In the genomic region with DNA sequence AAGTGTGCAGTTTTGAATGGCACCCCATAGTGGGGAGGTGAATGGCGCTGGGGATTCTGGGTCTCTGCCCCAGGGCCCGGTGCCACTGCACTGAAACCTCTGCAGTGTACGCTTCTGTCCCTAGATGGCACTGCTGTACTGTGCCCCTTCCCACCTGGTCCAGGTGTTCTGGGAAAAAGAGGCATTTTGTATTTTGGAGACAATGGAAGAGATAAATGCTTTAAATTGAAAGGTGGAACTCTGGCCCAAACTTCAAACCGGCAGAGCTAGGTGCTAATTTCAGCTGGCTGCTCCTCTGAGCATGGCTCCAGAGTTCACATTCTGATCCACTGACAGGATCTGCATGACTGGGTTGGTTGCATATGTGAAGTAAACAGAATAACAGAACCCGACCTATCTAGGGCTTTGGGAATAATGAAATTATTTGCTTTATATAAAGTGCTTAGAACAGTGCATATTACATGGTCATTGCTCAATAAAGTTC, we compare ENCODE assay signal across 1 cellular context.
TF ChIP-seq lines count a peak whose summit lies in the region.

No MANE protein-coding gene starts in this region.

TF ChIP-seq in HCT116, 20 proteins besides CTCF, POLR2A, EP300 and RAD21 (continued from another document):
- TF ChIP-seq, protein P1, sequence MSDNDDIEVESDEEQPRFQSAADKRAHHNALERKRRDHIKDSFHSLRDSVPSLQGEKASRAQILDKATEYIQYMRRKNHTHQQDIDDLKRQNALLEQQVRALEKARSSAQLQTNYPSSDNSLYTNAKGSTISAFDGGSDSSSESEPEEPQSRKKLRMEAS (IDR thresholded peaks at IDR 0.05): no peak
- TF ChIP-seq, protein P2, sequence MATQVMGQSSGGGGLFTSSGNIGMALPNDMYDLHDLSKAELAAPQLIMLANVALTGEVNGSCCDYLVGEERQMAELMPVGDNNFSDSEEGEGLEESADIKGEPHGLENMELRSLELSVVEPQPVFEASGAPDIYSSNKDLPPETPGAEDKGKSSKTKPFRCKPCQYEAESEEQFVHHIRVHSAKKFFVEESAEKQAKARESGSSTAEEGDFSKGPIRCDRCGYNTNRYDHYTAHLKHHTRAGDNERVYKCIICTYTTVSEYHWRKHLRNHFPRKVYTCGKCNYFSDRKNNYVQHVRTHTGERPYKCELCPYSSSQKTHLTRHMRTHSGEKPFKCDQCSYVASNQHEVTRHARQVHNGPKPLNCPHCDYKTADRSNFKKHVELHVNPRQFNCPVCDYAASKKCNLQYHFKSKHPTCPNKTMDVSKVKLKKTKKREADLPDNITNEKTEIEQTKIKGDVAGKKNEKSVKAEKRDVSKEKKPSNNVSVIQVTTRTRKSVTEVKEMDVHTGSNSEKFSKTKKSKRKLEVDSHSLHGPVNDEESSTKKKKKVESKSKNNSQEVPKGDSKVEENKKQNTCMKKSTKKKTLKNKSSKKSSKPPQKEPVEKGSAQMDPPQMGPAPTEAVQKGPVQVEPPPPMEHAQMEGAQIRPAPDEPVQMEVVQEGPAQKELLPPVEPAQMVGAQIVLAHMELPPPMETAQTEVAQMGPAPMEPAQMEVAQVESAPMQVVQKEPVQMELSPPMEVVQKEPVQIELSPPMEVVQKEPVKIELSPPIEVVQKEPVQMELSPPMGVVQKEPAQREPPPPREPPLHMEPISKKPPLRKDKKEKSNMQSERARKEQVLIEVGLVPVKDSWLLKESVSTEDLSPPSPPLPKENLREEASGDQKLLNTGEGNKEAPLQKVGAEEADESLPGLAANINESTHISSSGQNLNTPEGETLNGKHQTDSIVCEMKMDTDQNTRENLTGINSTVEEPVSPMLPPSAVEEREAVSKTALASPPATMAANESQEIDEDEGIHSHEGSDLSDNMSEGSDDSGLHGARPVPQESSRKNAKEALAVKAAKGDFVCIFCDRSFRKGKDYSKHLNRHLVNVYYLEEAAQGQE (IDR thresholded peaks at IDR 0.05; ENCODE audit: low read depth): no peak
- TF ChIP-seq, protein P3, sequence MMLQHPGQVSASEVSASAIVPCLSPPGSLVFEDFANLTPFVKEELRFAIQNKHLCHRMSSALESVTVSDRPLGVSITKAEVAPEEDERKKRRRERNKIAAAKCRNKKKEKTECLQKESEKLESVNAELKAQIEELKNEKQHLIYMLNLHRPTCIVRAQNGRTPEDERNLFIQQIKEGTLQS (IDR thresholded peaks at IDR 0.05): no peak
